In the genomic region with DNA sequence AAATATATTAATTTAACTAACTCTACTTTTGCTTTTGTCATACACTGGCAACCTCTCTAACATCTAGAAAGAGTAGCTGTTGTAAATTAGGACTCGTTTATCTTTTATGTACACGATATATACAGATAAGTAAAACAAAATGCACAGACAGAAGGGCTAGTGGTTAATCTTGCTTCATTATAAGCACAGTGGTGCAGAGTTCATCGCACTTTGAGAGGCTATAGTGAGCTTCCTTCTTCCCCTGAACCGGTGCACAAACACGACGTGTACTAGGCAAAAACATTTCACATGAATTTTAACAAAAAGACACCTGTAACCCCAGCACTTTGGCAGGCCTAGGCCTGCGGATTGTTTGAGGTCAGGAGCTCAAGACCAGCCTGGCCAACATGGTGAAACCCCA, we compare ENCODE assay signal across 27 cellular contexts.
"Had no signal": no experiment of that assay in that cellular context is flagged by ENCODE, and none has a peak within 500 bp of the region (broad histone marks: within the 10 kb centered on the region; RNA-seq: fewer than 3 reads in every experiment).

No MANE protein-coding gene starts in this region.

- H3K4me1 ChIP-seq: stomach, suprapubic skin, testis, thyroid gland, tibial artery, tibial nerve, upper lobe of left lung, upper lobe of right lung, uterus, vagina had no signal

- ATAC-seq: stimulated activated effector memory CD8-positive, alpha-beta T cell treated with anti-CD3 and anti-CD28 coated beads, Interleukin-12 subunit alpha, Interleukin-12 subunit beta, amount 100 ng/mL, for 72 hours; stimulated activated memory B cell treated with anti-CD40 and anti-IgM and Interleukin-4, amounts not matched to agents 10 μg/mL and 1 μg/mL and 100 μg/mL, for 72 hours; stimulated activated naive B cell treated with anti-CD40 and anti-IgM and Interleukin-4, amounts not matched to agents 10 μg/mL and 1 μg/mL and 100 μg/mL, for 72 hours; stimulated activated naive CD8-positive, alpha-beta T cell treated with anti-CD3 and anti-CD28 coated beads, Interleukin-15, amount 100 ng/mL, for 72 hours; stimulated activated naive CD8-positive, alpha-beta T cell treated with anti-CD3 and anti-CD28 coated beads, Interleukin-15, Interleukin-2, amounts not matched to agents 100 U/mL and 50 U/mL, for 24 hours; upper lobe of right lung had no signal

- H3K9me3 ChIP-seq: stomach, suprapubic skin, testis, thoracic aorta, thyroid gland, tibial artery, tibial nerve, transverse colon, upper lobe of left lung, upper lobe of right lung, uterus, vagina had no signal

- H3K27me3 ChIP-seq: stomach, suprapubic skin, testis, thyroid gland, tibial nerve, transverse colon, upper lobe of left lung, upper lobe of right lung, uterus, vagina had no signal

- H3K27ac ChIP-seq: stomach, suprapubic skin, testis, thoracic aorta, thyroid gland, tibial artery, tibial nerve, transverse colon, upper lobe of left lung, upper lobe of right lung, uterus, vagina had no signal

- H3K36me3 ChIP-seq: stomach, suprapubic skin, thoracic aorta, thyroid gland, tibial artery, tibial nerve, transverse colon, upper lobe of left lung, upper lobe of right lung, uterus, vagina had no signal

- H3K4me3 ChIP-seq: stomach, suprapubic skin, testis, thoracic aorta, thyroid gland, tibial artery, tibial nerve, transverse colon, upper lobe of left lung, upper lobe of right lung, uterus, vagina had no signal

- DNase-seq: stimulated activated CD4-positive, alpha-beta T cell treated with anti-CD3 and anti-CD28 coated beads, Interleukin-2, amount 100 ng/mL, for 48 hours; stimulated activated CD4-positive, alpha-beta T cell treated with anti-CD3 and anti-CD28 coated beads, Interleukin-4, amount 100 ng/mL, for 1 hour; stimulated activated CD4-positive, alpha-beta T cell treated with anti-CD3 and anti-CD28 coated beads, Interleukin-4, amount 100 ng/mL, for 24 hours; stimulated activated CD4-positive, alpha-beta T cell treated with anti-CD3 and anti-CD28 coated beads, Interleukin-4, amount 100 ng/mL, for 4 hours; stimulated activated CD8-positive, alpha-beta memory T cell treated with anti-CD3 and anti-CD28 coated beads, Interleukin-4, amount 100 ng/mL, for 48 hours; stimulated activated naive B cell treated with anti-CD40 and anti-IgM and Interleukin-4, amounts not matched to agents 10 μg/mL and 1 μg/mL and 100 μg/mL, for 72 hours; stimulated activated naive CD4-positive, alpha-beta T cell; stimulated activated naive CD4-positive, alpha-beta T cell treated with Interleukin-2 at 50 U/mL for 16 hours; stimulated activated naive CD8-positive, alpha-beta T cell treated with anti-CD3 and anti-CD28 coated beads, Interleukin-15, amount 100 ng/mL, for 72 hours; stimulated activated naive CD8-positive, alpha-beta T cell treated with anti-CD3 and anti-CD28 coated beads, Interleukin-15, Interleukin-2, amounts not matched to agents 100 U/mL and 50 U/mL, for 24 hours; stomach; substantia nigra; testis; thyroid gland; tibial artery; transverse colon; trophoblast cell; upper lobe of left lung; upper lobe of right lung; uterus had no signal

- FAIRE-seq: urothelium cell line had no signal
